Comparison of ENCODE assay signal across 2 cellular contexts in the genomic region with DNA sequence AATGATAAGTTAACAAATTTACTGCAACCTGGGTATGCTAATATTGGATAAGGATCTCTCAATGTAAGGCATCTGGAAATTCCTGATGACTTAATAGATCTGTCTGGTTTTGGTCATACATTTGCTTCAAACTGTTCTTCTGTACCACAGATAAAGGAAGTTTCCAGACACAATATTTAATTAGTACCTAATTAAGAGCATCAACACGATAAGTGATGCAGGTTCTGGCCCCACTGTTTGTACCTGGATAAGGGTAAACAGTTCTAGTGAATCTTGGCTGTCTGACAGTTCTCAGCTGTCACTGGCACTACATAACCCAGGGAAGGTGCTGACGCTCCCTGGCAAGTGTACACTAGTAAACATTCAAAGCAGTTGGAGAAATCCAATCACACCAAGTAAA.
TF ChIP-seq lines count a peak whose summit lies in the region.

No MANE protein-coding gene starts in this region.

TF ChIP-seq in HepG2, 621 proteins besides CTCF, POLR2A, EP300 and RAD21 (continued from another document):
- TF ChIP-seq NBN (conservative IDR thresholded peaks at IDR 0.05) (no peak), CC2D1A (CRISPR knock-in tag; IDR thresholded peaks at IDR 0.05) (no peak), ZNF3 (CRISPR knock-in tag; IDR thresholded peaks at IDR 0.05) (no peak)
- TF ChIP-seq, protein P1, sequence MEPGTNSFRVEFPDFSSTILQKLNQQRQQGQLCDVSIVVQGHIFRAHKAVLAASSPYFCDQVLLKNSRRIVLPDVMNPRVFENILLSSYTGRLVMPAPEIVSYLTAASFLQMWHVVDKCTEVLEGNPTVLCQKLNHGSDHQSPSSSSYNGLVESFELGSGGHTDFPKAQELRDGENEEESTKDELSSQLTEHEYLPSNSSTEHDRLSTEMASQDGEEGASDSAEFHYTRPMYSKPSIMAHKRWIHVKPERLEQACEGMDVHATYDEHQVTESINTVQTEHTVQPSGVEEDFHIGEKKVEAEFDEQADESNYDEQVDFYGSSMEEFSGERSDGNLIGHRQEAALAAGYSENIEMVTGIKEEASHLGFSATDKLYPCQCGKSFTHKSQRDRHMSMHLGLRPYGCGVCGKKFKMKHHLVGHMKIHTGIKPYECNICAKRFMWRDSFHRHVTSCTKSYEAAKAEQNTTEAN (CRISPR knock-in tag; conservative IDR thresholded peaks at IDR 0.05), result no peak

TF ChIP-seq in SK-N-SH treated with all-trans-retinoic acid at 6 μM for 48 hours, 23 proteins besides CTCF, POLR2A, EP300 and RAD21 (continued from another document):
- TF ChIP-seq CSDC2 (CRISPR knock-in tag; IDR thresholded peaks at IDR 0.05), result no peak
- TF ChIP-seq, protein P2, sequence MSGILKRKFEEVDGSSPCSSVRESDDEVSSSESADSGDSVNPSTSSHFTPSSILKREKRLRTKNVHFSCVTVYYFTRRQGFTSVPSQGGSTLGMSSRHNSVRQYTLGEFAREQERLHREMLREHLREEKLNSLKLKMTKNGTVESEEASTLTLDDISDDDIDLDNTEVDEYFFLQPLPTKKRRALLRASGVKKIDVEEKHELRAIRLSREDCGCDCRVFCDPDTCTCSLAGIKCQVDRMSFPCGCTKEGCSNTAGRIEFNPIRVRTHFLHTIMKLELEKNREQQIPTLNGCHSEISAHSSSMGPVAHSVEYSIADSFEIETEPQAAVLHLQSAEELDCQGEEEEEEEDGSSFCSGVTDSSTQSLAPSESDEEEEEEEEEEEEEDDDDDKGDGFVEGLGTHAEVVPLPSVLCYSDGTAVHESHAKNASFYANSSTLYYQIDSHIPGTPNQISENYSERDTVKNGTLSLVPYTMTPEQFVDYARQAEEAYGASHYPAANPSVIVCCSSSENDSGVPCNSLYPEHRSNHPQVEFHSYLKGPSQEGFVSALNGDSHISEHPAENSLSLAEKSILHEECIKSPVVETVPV (CRISPR knock-in tag; IDR thresholded peaks at IDR 0.05), result peak; percentile 52; the same call in 1 of the 2 replicates
- TF ChIP-seq ZNF8 (CRISPR knock-in tag; IDR thresholded peaks at IDR 0.05), result peak; percentile 55; the same call in 1 of the 2 replicates
- TF ChIP-seq, protein P3, sequence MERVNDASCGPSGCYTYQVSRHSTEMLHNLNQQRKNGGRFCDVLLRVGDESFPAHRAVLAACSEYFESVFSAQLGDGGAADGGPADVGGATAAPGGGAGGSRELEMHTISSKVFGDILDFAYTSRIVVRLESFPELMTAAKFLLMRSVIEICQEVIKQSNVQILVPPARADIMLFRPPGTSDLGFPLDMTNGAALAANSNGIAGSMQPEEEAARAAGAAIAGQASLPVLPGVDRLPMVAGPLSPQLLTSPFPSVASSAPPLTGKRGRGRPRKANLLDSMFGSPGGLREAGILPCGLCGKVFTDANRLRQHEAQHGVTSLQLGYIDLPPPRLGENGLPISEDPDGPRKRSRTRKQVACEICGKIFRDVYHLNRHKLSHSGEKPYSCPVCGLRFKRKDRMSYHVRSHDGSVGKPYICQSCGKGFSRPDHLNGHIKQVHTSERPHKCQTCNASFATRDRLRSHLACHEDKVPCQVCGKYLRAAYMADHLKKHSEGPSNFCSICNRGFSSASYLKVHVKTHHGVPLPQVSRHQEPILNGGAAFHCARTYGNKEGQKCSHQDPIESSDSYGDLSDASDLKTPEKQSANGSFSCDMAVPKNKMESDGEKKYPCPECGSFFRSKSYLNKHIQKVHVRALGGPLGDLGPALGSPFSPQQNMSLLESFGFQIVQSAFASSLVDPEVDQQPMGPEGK (CRISPR knock-in tag; IDR thresholded peaks at IDR 0.05; ENCODE audit: borderline replicate concordance), result no peak
- TF ChIP-seq ZFP3 (CRISPR knock-in tag; IDR thresholded peaks at IDR 0.05), result no peak
- TF ChIP-seq, protein P4, sequence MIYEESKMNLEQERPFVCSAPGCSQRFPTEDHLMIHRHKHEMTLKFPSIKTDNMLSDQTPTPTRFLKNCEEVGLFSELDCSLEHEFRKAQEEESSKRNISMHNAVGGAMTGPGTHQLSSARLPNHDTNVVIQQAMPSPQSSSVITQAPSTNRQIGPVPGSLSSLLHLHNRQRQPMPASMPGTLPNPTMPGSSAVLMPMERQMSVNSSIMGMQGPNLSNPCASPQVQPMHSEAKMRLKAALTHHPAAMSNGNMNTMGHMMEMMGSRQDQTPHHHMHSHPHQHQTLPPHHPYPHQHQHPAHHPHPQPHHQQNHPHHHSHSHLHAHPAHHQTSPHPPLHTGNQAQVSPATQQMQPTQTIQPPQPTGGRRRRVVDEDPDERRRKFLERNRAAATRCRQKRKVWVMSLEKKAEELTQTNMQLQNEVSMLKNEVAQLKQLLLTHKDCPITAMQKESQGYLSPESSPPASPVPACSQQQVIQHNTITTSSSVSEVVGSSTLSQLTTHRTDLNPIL (CRISPR knock-in tag; IDR thresholded peaks at IDR 0.05; ENCODE audit: low read depth), result peak; percentile 45; the same call in 1 of the 2 replicates
- no peak for TF ChIP-seq ZNF70 (CRISPR knock-in tag; IDR thresholded peaks at IDR 0.05)
- TF ChIP-seq PPARA (CRISPR knock-in tag; IDR thresholded peaks at IDR 0.05; ENCODE audit: borderline replicate concordance), result peak; percentile 78; the same call in 1 of the 2 replicates
- no peak for TF ChIP-seq ARNTL (CRISPR knock-in tag; IDR thresholded peaks at IDR 0.05; ENCODE audit: borderline replicate concordance, low read depth)
- TF ChIP-seq BACH2 (CRISPR knock-in tag; IDR thresholded peaks at IDR 0.05; ENCODE audit: borderline replicate concordance), result no peak
- peak; percentile 81; the same call in 1 of the 2 replicates for TF ChIP-seq GLIS3 (CRISPR knock-in tag; IDR thresholded peaks at IDR 0.05)
- TF ChIP-seq, protein P5, sequence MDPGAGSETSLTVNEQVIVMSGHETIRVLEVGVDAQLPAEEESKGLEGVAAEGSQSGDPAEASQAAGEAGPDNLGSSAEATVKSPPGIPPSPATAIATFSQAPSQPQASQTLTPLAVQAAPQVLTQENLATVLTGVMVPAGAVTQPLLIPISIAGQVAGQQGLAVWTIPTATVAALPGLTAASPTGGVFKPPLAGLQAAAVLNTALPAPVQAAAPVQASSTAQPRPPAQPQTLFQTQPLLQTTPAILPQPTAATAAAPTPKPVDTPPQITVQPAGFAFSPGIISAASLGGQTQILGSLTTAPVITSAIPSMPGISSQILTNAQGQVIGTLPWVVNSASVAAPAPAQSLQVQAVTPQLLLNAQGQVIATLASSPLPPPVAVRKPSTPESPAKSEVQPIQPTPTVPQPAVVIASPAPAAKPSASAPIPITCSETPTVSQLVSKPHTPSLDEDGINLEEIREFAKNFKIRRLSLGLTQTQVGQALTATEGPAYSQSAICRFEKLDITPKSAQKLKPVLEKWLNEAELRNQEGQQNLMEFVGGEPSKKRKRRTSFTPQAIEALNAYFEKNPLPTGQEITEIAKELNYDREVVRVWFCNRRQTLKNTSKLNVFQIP (CRISPR knock-in tag; IDR thresholded peaks at IDR 0.05; ENCODE audit: borderline replicate concordance, low read depth), result no peak
- no peak for TF ChIP-seq RARB (CRISPR knock-in tag; IDR thresholded peaks at IDR 0.05)
- TF ChIP-seq OSR1 (CRISPR knock-in tag; IDR thresholded peaks at IDR 0.05), result no peak
- no peak for TF ChIP-seq ZC3H10 (CRISPR knock-in tag; IDR thresholded peaks at IDR 0.05)
- no peak for TF ChIP-seq TOX (CRISPR knock-in tag; IDR thresholded peaks at IDR 0.05; ENCODE audit: borderline replicate concordance)
- peak; percentile 85 for TF ChIP-seq ISL1 (CRISPR knock-in tag; IDR thresholded peaks at IDR 0.05)
- no peak for TF ChIP-seq ZFP30 (CRISPR knock-in tag; IDR thresholded peaks at IDR 0.05)
- TF ChIP-seq ESRRG (CRISPR knock-in tag; IDR thresholded peaks at IDR 0.05), result peak; percentile 67; the same call in 1 of the 2 replicates
- TF ChIP-seq, protein P6, sequence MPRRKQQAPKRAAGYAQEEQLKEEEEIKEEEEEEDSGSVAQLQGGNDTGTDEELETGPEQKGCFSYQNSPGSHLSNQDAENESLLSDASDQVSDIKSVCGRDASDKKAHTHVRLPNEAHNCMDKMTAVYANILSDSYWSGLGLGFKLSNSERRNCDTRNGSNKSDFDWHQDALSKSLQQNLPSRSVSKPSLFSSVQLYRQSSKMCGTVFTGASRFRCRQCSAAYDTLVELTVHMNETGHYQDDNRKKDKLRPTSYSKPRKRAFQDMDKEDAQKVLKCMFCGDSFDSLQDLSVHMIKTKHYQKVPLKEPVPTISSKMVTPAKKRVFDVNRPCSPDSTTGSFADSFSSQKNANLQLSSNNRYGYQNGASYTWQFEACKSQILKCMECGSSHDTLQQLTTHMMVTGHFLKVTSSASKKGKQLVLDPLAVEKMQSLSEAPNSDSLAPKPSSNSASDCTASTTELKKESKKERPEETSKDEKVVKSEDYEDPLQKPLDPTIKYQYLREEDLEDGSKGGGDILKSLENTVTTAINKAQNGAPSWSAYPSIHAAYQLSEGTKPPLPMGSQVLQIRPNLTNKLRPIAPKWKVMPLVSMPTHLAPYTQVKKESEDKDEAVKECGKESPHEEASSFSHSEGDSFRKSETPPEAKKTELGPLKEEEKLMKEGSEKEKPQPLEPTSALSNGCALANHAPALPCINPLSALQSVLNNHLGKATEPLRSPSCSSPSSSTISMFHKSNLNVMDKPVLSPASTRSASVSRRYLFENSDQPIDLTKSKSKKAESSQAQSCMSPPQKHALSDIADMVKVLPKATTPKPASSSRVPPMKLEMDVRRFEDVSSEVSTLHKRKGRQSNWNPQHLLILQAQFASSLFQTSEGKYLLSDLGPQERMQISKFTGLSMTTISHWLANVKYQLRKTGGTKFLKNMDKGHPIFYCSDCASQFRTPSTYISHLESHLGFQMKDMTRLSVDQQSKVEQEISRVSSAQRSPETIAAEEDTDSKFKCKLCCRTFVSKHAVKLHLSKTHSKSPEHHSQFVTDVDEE (CRISPR knock-in tag; IDR thresholded peaks at IDR 0.05), result peak; percentile 97
- TF ChIP-seq TCF4 (CRISPR knock-in tag; IDR thresholded peaks at IDR 0.05; ENCODE audit: borderline replicate concordance), result peak; percentile 99
- peak; percentile 85; the same call in 1 of the 2 replicates for TF ChIP-seq SNAI2 (CRISPR knock-in tag; IDR thresholded peaks at IDR 0.05)
